16 cellular contexts compared by ENCODE assay signal in the genomic region with DNA sequence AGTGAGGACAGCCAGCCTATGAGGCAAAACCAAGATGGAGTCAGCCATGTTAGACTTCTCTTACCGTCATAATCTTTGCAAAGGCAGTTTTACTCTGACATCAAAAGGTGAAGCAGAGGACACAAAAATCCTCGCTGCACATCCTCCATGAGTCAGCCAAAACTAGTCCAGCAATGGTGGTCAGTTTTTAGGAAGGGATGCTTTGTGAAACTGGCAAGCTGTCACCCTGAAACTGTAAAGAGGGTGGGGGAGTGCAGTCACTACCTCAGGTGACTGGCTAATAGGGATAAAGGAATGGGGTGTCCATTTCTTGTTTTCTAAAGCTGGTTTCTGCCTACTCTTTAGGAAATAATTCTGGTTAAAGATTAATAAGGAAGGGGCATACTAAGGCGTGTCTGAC. TPM values are rescaled to one million over a fixed set of nuclear protein-coding genes. Genes with fewer than 3 reads are reported as not detected.
A peak's percentile ranks its signal among the peaks of the same experiment; 100 is the strongest.
DNase-seq lines count a peak whose midpoint lies in the region; ATAC-seq, FAIRE-seq and TF ChIP-seq lines count a peak whose summit lies in the region.
"Had no signal": no experiment of that assay in that cellular context is flagged by ENCODE, and none has a peak within 500 bp of the region (broad histone marks: within the 10 kb centered on the region; RNA-seq: fewer than 3 reads in every experiment).

No MANE protein-coding gene starts in this region.

- no peak overlapping the region for H2BK120ac ChIP-seq in trophoblast cell (ENCODE audit: insufficient read depth, low read length, poor library complexity)

- ATAC-seq in HepG2 (no peak), esophagus mucosa (peak; percentile 40), GM18868 (IDR thresholded peaks at IDR 0.05; ENCODE audit: unreplicated experiment) (no peak), HG02610 (IDR thresholded peaks at IDR 0.05; ENCODE audit: unreplicated experiment) (no peak)

- peaks cover 0 to 8% (median 4%) of the 10 kb centered on the region in 4 donors for H3K4me1 ChIP-seq in liver (ENCODE audit: control insufficient read depth in 4 of 4, insufficient read depth in 4 of 4, low read length in 3 of 4)
- peaks cover 17% of the 10 kb centered on the region for H3K4me1 ChIP-seq in HepG2 (ENCODE audit: insufficient read depth, low read length)
- peaks cover 9 to 10% of the 10 kb centered on the region in 2 experiments for H3K4me1 ChIP-seq in trophoblast cell (ENCODE audit: control insufficient read depth in 1 of 2, insufficient read depth in 2 of 2, low read length in 2 of 2)

- H4K8ac ChIP-seq in trophoblast cell (ENCODE audit: low read depth, low read length), result no peak overlapping the region

- H4K12ac ChIP-seq in trophoblast cell (ENCODE audit: low read depth, low read length), result no peak overlapping the region

- no peak for TF ChIP-seq CTCF in liver (IDR thresholded peaks at IDR 0.05; ENCODE audit: low read depth, low read length, missing input control)
- TF ChIP-seq CTCF in HepG2 (CRISPR knock-in tag; IDR thresholded peaks at IDR 0.05), result no peak

- POLR2A ChIA-PET in HepG2 (lab: Yijun Ruan, JAX), result no interaction called here

- in situ Hi-C loops in HepG2 (cut with HindIII; ENCODE audit: extremely low pct_ligation_motif_present, low pct_unique_long_range_greater_than_20kb), result no loop called here

- no peak overlapping the region for H4K91ac ChIP-seq in trophoblast cell (ENCODE audit: low read depth, low read length)

- DNase-seq in HepG2 (ENCODE audit: low spot score), result no peak
- DNase-seq in trophoblast cell, result no peak
- no peak for DNase-seq in stimulated activated CD8-positive, alpha-beta memory T cell treated with anti-CD3 and anti-CD28 coated beads, Interleukin-4, amount 100 ng/mL, for 48 hours
- DNase-seq: Caco-2; CD8-positive, alpha-beta memory T cell; DND-41; GDM1; GOT3; H9 had no signal

- CTCF ChIA-PET in HepG2 (lab: Yijun Ruan, JAX; ENCODE audit: low intra/inter-chr PET ratio, low total read pairs), result no interaction called here

- BruUV-seq in HepG2 (replicated peaks; lab: Mats Ljungman, UMichigan), result no TSS peak

- H2BK5ac ChIP-seq in trophoblast cell (ENCODE audit: low read depth, low read length, poor library complexity), result no peak overlapping the region

- H3K79me1 ChIP-seq in trophoblast cell (ENCODE audit: low read length), result peaks cover 19% of the 10 kb centered on the region

- H3K4me2 ChIP-seq in HepG2 (ENCODE audit: low read depth, low read length) (no peak overlapping the region), trophoblast cell (ENCODE audit: low read length) (no peak overlapping the region)

- intact Hi-C loops in HepG2 (cut with micrococcal nuclease; ENCODE audit: unreplicated experiment), result no loop called here

- H4K20me1 ChIP-seq in HepG2 (ENCODE audit: insufficient read depth, low read length), result no peaks in the 10 kb centered on the region

- H2AFZ ChIP-seq in HepG2 (ENCODE audit: low read length), result no peak overlapping the region
- no peak overlapping the region for H2AFZ ChIP-seq in trophoblast cell (ENCODE audit: insufficient read depth, low read length, poor library complexity)

- FAIRE-seq in HepG2 (lab: Jason Lieb, UNC), result no peak

- peak overlapping the region; percentile 63 for H2BK12ac ChIP-seq in trophoblast cell (ENCODE audit: low read length)

- H3K18ac ChIP-seq in trophoblast cell (ENCODE audit: low read length), result no peak overlapping the region

- no peaks in the 10 kb centered on the region for H3K27me3 ChIP-seq in liver (ENCODE audit: control insufficient read depth in 4 of 4, insufficient read depth in 4 of 4, low read length in 3 of 4)
- no peaks in the 10 kb centered on the region for H3K27me3 ChIP-seq in HepG2 (ENCODE audit: control insufficient read depth in 1 of 2, insufficient read depth in 2 of 2, low read length in 2 of 2)
- no peaks in the 10 kb centered on the region for H3K27me3 ChIP-seq in trophoblast cell (ENCODE audit: insufficient read depth, low read length)

- no peak overlapping the region for H3K14ac ChIP-seq in trophoblast cell (ENCODE audit: low read length)

- H2AK5ac ChIP-seq in trophoblast cell (ENCODE audit: low read length), result no peak overlapping the region

- no peak for TF ChIP-seq RAD21 in liver (IDR thresholded peaks at IDR 0.05)
- no peak for TF ChIP-seq RAD21 in HepG2 (CRISPR knock-in tag; IDR thresholded peaks at IDR 0.05)

- H3K9ac ChIP-seq in liver (ENCODE audit: low read depth in 1 of 2, low read length in 2 of 2) (no peak overlapping the region), HepG2 (ENCODE audit: insufficient read depth, low read depth, low read length) (no peak overlapping the region), trophoblast cell (ENCODE audit: low read length) (no peak overlapping the region)

- H3K4me3 ChIP-seq in liver (ENCODE audit: low read depth in 1 of 3, low read length in 3 of 3) (no peak overlapping the region), HepG2 (replicated peaks in 1 of 3; ENCODE audit: insufficient read depth in 1 of 3, low read depth in 2 of 3, low read length in 3 of 3) (no peak overlapping the region), trophoblast cell (ENCODE audit: low read depth, low read length) (no peak overlapping the region)

- H3K23ac ChIP-seq in trophoblast cell (ENCODE audit: low read length), result no peak overlapping the region

- H3K9me3 ChIP-seq in liver (ENCODE audit: control insufficient read depth in 4 of 4, low read length in 3 of 4) (peaks cover 0 to 9% (median 5%) of the 10 kb centered on the region in 4 donors), HepG2 (ENCODE audit: low read length) (peaks cover 15% of the 10 kb centered on the region), trophoblast cell (ENCODE audit: insufficient read depth, low read depth, low read length) (no peaks in the 10 kb centered on the region)

- no peak overlapping the region for H3K4ac ChIP-seq in trophoblast cell (ENCODE audit: low read depth, low read length)

- TF ChIP-seq POLR2A in HepG2 (IDR thresholded peaks at IDR 0.05; ENCODE audit: insufficient read depth in 1 of 2, low read depth in 2 of 2, low read length in 2 of 2), result no peak

- H3K79me2 ChIP-seq in HepG2 (ENCODE audit: insufficient read depth, low read length), result peaks cover 4% of the 10 kb centered on the region
- peaks cover 5% of the 10 kb centered on the region for H3K79me2 ChIP-seq in trophoblast cell (ENCODE audit: control insufficient read depth, insufficient read depth, low read length, poor library complexity)

- no peaks in the 10 kb centered on the region for H3K36me3 ChIP-seq in liver (ENCODE audit: control insufficient read depth in 4 of 4, insufficient read depth in 3 of 4, low read depth in 1 of 4, low read length in 3 of 4)
- no peaks in the 10 kb centered on the region for H3K36me3 ChIP-seq in HepG2 (replicated peaks in 1 of 2; ENCODE audit: control insufficient read depth in 1 of 2, insufficient read depth in 2 of 2, low read length in 2 of 2)
- peaks cover 0 to 1% of the 10 kb centered on the region in 2 experiments for H3K36me3 ChIP-seq in trophoblast cell (ENCODE audit: control insufficient read depth in 1 of 2, insufficient read depth in 2 of 2, low read length in 2 of 2)

- H3K27ac ChIP-seq in liver (ENCODE audit: low read depth in 1 of 2, low read length in 2 of 2) (no peak overlapping the region), HepG2 (ENCODE audit: extremely low read length, insufficient read depth, low read length) (no peak overlapping the region), trophoblast cell (ENCODE audit: low read depth, low read length) (no peak overlapping the region)
- H3K27ac ChIP-seq: 22Rv1 had no signal

- 57% methylated on average over 3 of the region's 3 CpGs for WGBS in liver
- 17% methylated on average over 3 of the region's 3 CpGs for WGBS in HepG2 (ENCODE audit: low lambda C conversion rate)
- WGBS in trophoblast cell (ENCODE audit: extremely low coverage, insufficient coverage, insufficient read length), result no CpG with 5 or more reads among the region's 3 CpGs

- TF ChIP-seq EP300 in HepG2 (IDR thresholded peaks at IDR 0.05; ENCODE audit: low read depth in 2 of 2, low read length in 2 of 2) (no peak), HepG2 (CRISPR knock-in tag; IDR thresholded peaks at IDR 0.05; ENCODE audit: borderline replicate concordance) (no peak)

RNA-seq across cellular contexts. Expression of gene CIPC, which starts 5.4 kb away (rescaled TPM):
- total RNA-seq in liver (10 to 100 TPM in 1 of 2 donors, 1 to 10 TPM in 1; 6.7 to 17.8 TPM), HepG2 (2016; rRNA removed; fragmentation: Illumina TruSeq; extraction: Trizol) (13.9 and 18.4 TPM in 2 replicates), esophagus mucosa (19.7 TPM)
- polyA plus RNA-seq in liver (1 to 10 TPM; 5.2 to 6.7 TPM), HepG2 (2011; rRNA removed) (6.0 and 7.6 TPM in 2 replicates)
- 1.6 and 1.7 TPM in 2 replicates for total RNA-seq in HepG2 (2016; cell fraction: cytosol; rRNA removed; fragmentation: Illumina TruSeq; extraction: Trizol; ENCODE audit: low read depth)
- total RNA-seq in HepG2 (2016; cell fraction: insoluble cytoplasmic fraction; rRNA removed; fragmentation: Illumina TruSeq; extraction: Trizol), result 12.8 and 18.2 TPM in 2 replicates
- 9.4 and 10.0 TPM in 2 replicates for total RNA-seq in HepG2 (2016; cell fraction: membrane; rRNA removed; fragmentation: Illumina TruSeq; extraction: Trizol)
- total RNA-seq in HepG2 (2016; cell fraction: nucleus; rRNA removed; fragmentation: Illumina TruSeq; extraction: Trizol), result 8.0 and 10.3 TPM in 2 replicates
- polyA plus RNA-seq in HepG2 (2011; cell fraction: cytosol; rRNA removed), result 4.8 and 5.6 TPM in 2 replicates
- polyA plus RNA-seq in HepG2 (2011; cell fraction: nucleus; rRNA removed), result 3.6 and 4.9 TPM in 2 replicates
- 4.0 and 4.3 TPM in 2 replicates for polyA plus RNA-seq in HepG2 (2012)
- 0.84 and 0.93 TPM in 2 replicates for polyA plus RNA-seq in HepG2 (2016; cell fraction: cytosol; fragmentation: Illumina TruSeq; extraction: Trizol; ENCODE audit: low read depth)
- polyA plus RNA-seq in HepG2 (2016; cell fraction: insoluble cytoplasmic fraction; fragmentation: Illumina TruSeq; extraction: Trizol; ENCODE audit: low read depth), result 12.4 and 12.8 TPM in 2 replicates
- polyA plus RNA-seq in HepG2 (2016; cell fraction: membrane; fragmentation: Illumina TruSeq; extraction: Trizol; ENCODE audit: low read depth), result 3.3 and 4.4 TPM in 2 replicates
- 10.3 and 11.4 TPM in 2 replicates for polyA plus RNA-seq in HepG2 (2016; cell fraction: nucleus; fragmentation: Illumina TruSeq; extraction: Trizol; ENCODE audit: insufficient read depth, low read depth)
- 11.9 and 19.0 TPM in 2 replicates for polyA minus RNA-seq in HepG2 (2011; rRNA and poly(A)+ RNA removed; ENCODE audit: low replicate concordance)
- polyA minus RNA-seq in HepG2 (2011; cell fraction: cytosol; rRNA and poly(A)+ RNA removed), result 6.0 and 6.7 TPM in 2 replicates
- 5.9 and 7.2 TPM in 2 replicates for polyA minus RNA-seq in HepG2 (2011; cell fraction: nucleus; rRNA and poly(A)+ RNA removed)
- 14.3 and 14.4 TPM in 2 replicates for polyA plus RNA-seq in trophoblast cell (2013)

RNA-seq across cellular contexts. Expression of gene ZDHHC22, which starts 48.9 kb away (rescaled TPM):
- not detected for total RNA-seq in liver
- polyA plus RNA-seq in liver, result not detected
- total RNA-seq in HepG2 (2016; rRNA removed; fragmentation: Illumina TruSeq; extraction: Trizol), result not detected in 2 replicates
- total RNA-seq in HepG2 (2016; cell fraction: cytosol; rRNA removed; fragmentation: Illumina TruSeq; extraction: Trizol; ENCODE audit: low read depth), result not detected in 2 replicates
- total RNA-seq in HepG2 (2016; cell fraction: insoluble cytoplasmic fraction; rRNA removed; fragmentation: Illumina TruSeq; extraction: Trizol), result not detected in 2 replicates
- total RNA-seq in HepG2 (2016; cell fraction: membrane; rRNA removed; fragmentation: Illumina TruSeq; extraction: Trizol), result not detected in 2 replicates
- not detected in 2 replicates for total RNA-seq in HepG2 (2016; cell fraction: nucleus; rRNA removed; fragmentation: Illumina TruSeq; extraction: Trizol)
- not detected in 2 replicates for polyA plus RNA-seq in HepG2 (2011; rRNA removed)
- not detected in 2 replicates for polyA plus RNA-seq in HepG2 (2011; cell fraction: cytosol; rRNA removed)
- polyA plus RNA-seq in HepG2 (2011; cell fraction: nucleus; rRNA removed), result not detected in 2 replicates
- polyA plus RNA-seq in HepG2 (2012), result 0.04 TPM in 1 of 2 replicates, not detected in the other
- not detected in 2 replicates for polyA plus RNA-seq in HepG2 (2016; cell fraction: cytosol; fragmentation: Illumina TruSeq; extraction: Trizol; ENCODE audit: low read depth)
- not detected in 2 replicates for polyA plus RNA-seq in HepG2 (2016; cell fraction: insoluble cytoplasmic fraction; fragmentation: Illumina TruSeq; extraction: Trizol; ENCODE audit: low read depth)
- not detected in 2 replicates for polyA plus RNA-seq in HepG2 (2016; cell fraction: membrane; fragmentation: Illumina TruSeq; extraction: Trizol; ENCODE audit: low read depth)
- polyA plus RNA-seq in HepG2 (2016; cell fraction: nucleus; fragmentation: Illumina TruSeq; extraction: Trizol; ENCODE audit: insufficient read depth, low read depth), result not detected in 2 replicates
- polyA minus RNA-seq in HepG2 (2011; rRNA and poly(A)+ RNA removed; ENCODE audit: low replicate concordance), result not detected in 2 replicates
- polyA minus RNA-seq in HepG2 (2011; cell fraction: cytosol; rRNA and poly(A)+ RNA removed), result not detected in 2 replicates
- polyA minus RNA-seq in HepG2 (2011; cell fraction: nucleus; rRNA and poly(A)+ RNA removed), result not detected in 2 replicates
- total RNA-seq in esophagus mucosa, result not detected
- 0.26 and 0.28 TPM in 2 replicates for polyA plus RNA-seq in trophoblast cell (2013)
- total RNA-seq: Caco-2; CD8-positive, alpha-beta memory T cell had no signal
- polyA plus RNA-seq: BJ; CD14-positive monocyte; CD8-positive, alpha-beta memory T cell had no signal
